13 cellular contexts compared by ENCODE assay signal in genomic region chr14:100340454-100340813, GRCh38. TPM values are rescaled to one million over a fixed set of nuclear protein-coding genes. Genes with fewer than 3 reads are reported as not detected.
DNase-seq lines count a peak whose midpoint lies in the region; ATAC-seq and TF ChIP-seq lines count a peak whose summit lies in the region.
"Had no signal": no experiment of that assay in that cellular context is flagged by ENCODE, and none has a peak within 500 bp of the region (broad histone marks: within the 10 kb centered on the region; RNA-seq: fewer than 3 reads in every experiment).

No MANE protein-coding gene starts in this region.

- no peaks in the 10 kb centered on the region for H3K27me3 Mint-ChIP-seq in T-helper 1 cell treated with Interleukin-12 subunit alpha and Interleukin-12 subunit beta and Interleukin-4 antibody, amounts not matched to agents 30 μg/mL and 1 μg/mL, for 36 hours (ENCODE audit: low read depth)
- no peaks in the 10 kb centered on the region for H3K27me3 Mint-ChIP-seq in activated T-helper 17 cell treated with anti-CD3 and anti-CD28 coated beads, Interleukin-2, amount 50 U/mL, for 72 hours
- no peaks in the 10 kb centered on the region for H3K27me3 Mint-ChIP-seq in stimulated activated memory B cell treated with anti-CD40 and anti-IgM and Interleukin-4, amounts not matched to agents 10 μg/mL and 1 μg/mL and 100 μg/mL, for 72 hours
- H3K27me3 Mint-ChIP-seq: central memory CD8-positive, alpha-beta T cell had no signal

- intact Hi-C loops in PC-9 (cut with micrococcal nuclease; ENCODE audit: unreplicated experiment), result no loop called here

- H3K4me1 ChIP-seq in right atrium auricular region, result peaks cover 0 to 24% of the 10 kb centered on the region in 2 donors
- no peaks in the 10 kb centered on the region for H3K4me1 ChIP-seq in PC-9 (replicated peaks; ENCODE audit: insufficient read depth)
- H3K4me1 ChIP-seq: foreskin keratinocyte had no signal

- H3K36me3 Mint-ChIP-seq in T-helper 1 cell treated with Interleukin-12 subunit alpha and Interleukin-12 subunit beta and Interleukin-4 antibody, amounts not matched to agents 30 μg/mL and 1 μg/mL, for 36 hours (ENCODE audit: low read depth), result peaks cover 52% of the 10 kb centered on the region
- peaks cover 92% of the 10 kb centered on the region for H3K36me3 Mint-ChIP-seq in activated T-helper 17 cell treated with anti-CD3 and anti-CD28 coated beads, Interleukin-2, amount 50 U/mL, for 72 hours (ENCODE audit: low read depth)
- H3K36me3 Mint-ChIP-seq in stimulated activated memory B cell treated with anti-CD40 and anti-IgM and Interleukin-4, amounts not matched to agents 10 μg/mL and 1 μg/mL and 100 μg/mL, for 72 hours, result peaks cover 78% of the 10 kb centered on the region

- no peaks in the 10 kb centered on the region for H3K79me2 ChIP-seq in PC-9 (ENCODE audit: low read depth)

- H3K4me2 ChIP-seq in PC-9, result no peak overlapping the region

- no peak for ATAC-seq in activated T-helper 17 cell treated with anti-CD3 and anti-CD28 coated beads, Interleukin-2, amount 50 U/mL, for 72 hours (replicated peaks)
- no peak for ATAC-seq in stimulated activated memory B cell treated with anti-CD40 and anti-IgM and Interleukin-4, amounts not matched to agents 10 μg/mL and 1 μg/mL and 100 μg/mL, for 72 hours
- no peak for ATAC-seq in HG02840 (IDR thresholded peaks at IDR 0.05; ENCODE audit: low FRiP score, unreplicated experiment)

- TF ChIP-seq CTCF in right atrium auricular region (IDR thresholded peaks at IDR 0.05) (no peak), PC-9 (conservative IDR thresholded peaks at IDR 0.05) (no peak)

- no peaks in the 10 kb centered on the region for H3K9me2 ChIP-seq in PC-9 (ENCODE audit: insufficient read depth)

- H3K4me3 Mint-ChIP-seq in T-helper 1 cell treated with Interleukin-12 subunit alpha and Interleukin-12 subunit beta and Interleukin-4 antibody, amounts not matched to agents 30 μg/mL and 1 μg/mL, for 36 hours, result no peak overlapping the region
- no peak overlapping the region for H3K4me3 Mint-ChIP-seq in activated T-helper 17 cell treated with anti-CD3 and anti-CD28 coated beads, Interleukin-2, amount 50 U/mL, for 72 hours
- no peak overlapping the region for H3K4me3 Mint-ChIP-seq in stimulated activated memory B cell treated with anti-CD40 and anti-IgM and Interleukin-4, amounts not matched to agents 10 μg/mL and 1 μg/mL and 100 μg/mL, for 72 hours
- H3K4me3 Mint-ChIP-seq: central memory CD8-positive, alpha-beta T cell had no signal

- H3K4me1 Mint-ChIP-seq in T-helper 1 cell treated with Interleukin-12 subunit alpha and Interleukin-12 subunit beta and Interleukin-4 antibody, amounts not matched to agents 30 μg/mL and 1 μg/mL, for 36 hours (ENCODE audit: low read depth), result peaks cover 27% of the 10 kb centered on the region
- peaks cover 23% of the 10 kb centered on the region for H3K4me1 Mint-ChIP-seq in activated T-helper 17 cell treated with anti-CD3 and anti-CD28 coated beads, Interleukin-2, amount 50 U/mL, for 72 hours
- H3K4me1 Mint-ChIP-seq in stimulated activated memory B cell treated with anti-CD40 and anti-IgM and Interleukin-4, amounts not matched to agents 10 μg/mL and 1 μg/mL and 100 μg/mL, for 72 hours, result peaks cover 45% of the 10 kb centered on the region
- H3K4me1 Mint-ChIP-seq: central memory CD8-positive, alpha-beta T cell had no signal

- H3K27ac Mint-ChIP-seq in T-helper 1 cell treated with Interleukin-12 subunit alpha and Interleukin-12 subunit beta and Interleukin-4 antibody, amounts not matched to agents 30 μg/mL and 1 μg/mL, for 36 hours, result peak overlapping the region; percentile 77
- peak overlapping the region; percentile 85 for H3K27ac Mint-ChIP-seq in activated T-helper 17 cell treated with anti-CD3 and anti-CD28 coated beads, Interleukin-2, amount 50 U/mL, for 72 hours
- peak overlapping the region; percentile 95 for H3K27ac Mint-ChIP-seq in stimulated activated memory B cell treated with anti-CD40 and anti-IgM and Interleukin-4, amounts not matched to agents 10 μg/mL and 1 μg/mL and 100 μg/mL, for 72 hours

- H3K9me3 ChIP-seq in right atrium auricular region (no peaks in the 10 kb centered on the region), PC-9 (ENCODE audit: insufficient read depth, low read depth) (no peaks in the 10 kb centered on the region)

- H3K4me3 ChIP-seq in right atrium auricular region, result no peak overlapping the region
- H3K4me3 ChIP-seq in PC-9, result no peak overlapping the region

- H2AFZ ChIP-seq in PC-9, result no peak overlapping the region

- H3K27me3 ChIP-seq in right atrium auricular region, result no peaks in the 10 kb centered on the region
- no peaks in the 10 kb centered on the region for H3K27me3 ChIP-seq in PC-9 (ENCODE audit: insufficient read depth, low read depth)
- H3K27me3 ChIP-seq: foreskin keratinocyte had no signal

- no peaks in the 10 kb centered on the region for H4K20me1 ChIP-seq in PC-9 (ENCODE audit: insufficient read depth)

- H3K9me3 Mint-ChIP-seq in T-helper 1 cell treated with Interleukin-12 subunit alpha and Interleukin-12 subunit beta and Interleukin-4 antibody, amounts not matched to agents 30 μg/mL and 1 μg/mL, for 36 hours, result no peaks in the 10 kb centered on the region
- H3K9me3 Mint-ChIP-seq in activated T-helper 17 cell treated with anti-CD3 and anti-CD28 coated beads, Interleukin-2, amount 50 U/mL, for 72 hours, result no peaks in the 10 kb centered on the region
- H3K9me3 Mint-ChIP-seq in stimulated activated memory B cell treated with anti-CD40 and anti-IgM and Interleukin-4, amounts not matched to agents 10 μg/mL and 1 μg/mL and 100 μg/mL, for 72 hours, result no peaks in the 10 kb centered on the region
- H3K9me3 Mint-ChIP-seq: central memory CD8-positive, alpha-beta T cell had no signal

- H3K36me3 ChIP-seq in right atrium auricular region (peaks cover 32% of the 10 kb centered on the region), PC-9 (ENCODE audit: low read depth) (no peaks in the 10 kb centered on the region)

- peak overlapping the region; percentile 48 to 58 for H3K27ac ChIP-seq in right atrium auricular region
- H3K27ac ChIP-seq in PC-9, result no peak overlapping the region
- H3K27ac ChIP-seq: 22Rv1 had no signal

- no TSS peak for BruUV-seq in PC-9 (replicated peaks; lab: Mats Ljungman, UMichigan)

- CTCF ChIA-PET in PC-9 (lab: Charles Lee), result no interaction called here

- DNase-seq in T-helper 1 cell, result no peak
- peak; percentile 13 for DNase-seq in right atrium auricular region (ENCODE audit: low spot score)
- DNase-seq in PC-9, result no peak
- no peak for DNase-seq in SIG-M5 (lab: John Stamatoyannopoulos, UW)
- DNase-seq: DMS79 treated with DMSO at 0.1 percent for 48 hours, foreskin keratinocyte had no signal

- POLR2A ChIA-PET in PC-9 (lab: Charles Lee; ENCODE audit: unreplicated experiment), result no interaction called here

- no peaks in the 10 kb centered on the region for H3F3A ChIP-seq in PC-9 (ENCODE audit: insufficient read depth, low read depth)

RNA-seq across cellular contexts. Expression of gene SLC25A47, which starts 17.3 kb away (rescaled TPM):
- total RNA-seq in activated T-helper 17 cell treated with anti-CD3 and anti-CD28 coated beads, Interleukin-2, amount 50 U/mL, for 72 hours, result not detected
- total RNA-seq in right atrium auricular region, result not detected
- total RNA-seq in PC-9 (2021), result not detected in 2 replicates
- total RNA-seq: foreskin keratinocyte, pulmonary artery endothelial cell had no signal

RNA-seq across cellular contexts. Expression of gene SLC25A29, which starts 34.2 kb away (rescaled TPM):
- 1 to 10 TPM; 3.8 to 9.3 TPM for total RNA-seq in activated T-helper 17 cell treated with anti-CD3 and anti-CD28 coated beads, Interleukin-2, amount 50 U/mL, for 72 hours
- total RNA-seq in right atrium auricular region, result 10 to 100 TPM; 24.7 to 34.0 TPM
- total RNA-seq in PC-9 (2021), result 6.9 and 11.8 TPM in 2 replicates

RNA-seq across cellular contexts. Expression of gene WDR25, which starts 35.9 kb away (rescaled TPM):
- 1 to 10 TPM; 3.4 to 5.1 TPM for total RNA-seq in activated T-helper 17 cell treated with anti-CD3 and anti-CD28 coated beads, Interleukin-2, amount 50 U/mL, for 72 hours
- total RNA-seq in right atrium auricular region (1 to 10 TPM; 4.4 to 4.7 TPM), PC-9 (2021) (2.4 and 4.4 TPM in 2 replicates)
